Comparison of ENCODE assay signal across 12 cellular contexts in genomic region chr12:106769078-106769477, GRCh38. TPM values are rescaled to one million over a fixed set of nuclear protein-coding genes. Genes with fewer than 3 reads are reported as not detected.
DNase-seq lines count a peak whose midpoint lies in the region; ATAC-seq and TF ChIP-seq lines count a peak whose summit lies in the region.
"Had no signal": no experiment of that assay in that cellular context is flagged by ENCODE, and none has a peak within 500 bp of the region (broad histone marks: within the 10 kb centered on the region; RNA-seq: fewer than 3 reads in every experiment).

No MANE protein-coding gene starts in this region.

- DNase-seq in body of pancreas, result peak in 3 of 4 donors; percentile 38 to 65 (median 45)
- DNase-seq in iPS-NIHi7 (ENCODE audit: extremely low spot score), result peak; percentile 37
- peak; percentile 37 for DNase-seq in skeletal muscle cell (ENCODE audit: low read depth)
- no peak for DNase-seq in COR-L47 (lab: John Stamatoyannopoulos, UW)
- no peak for DNase-seq in NCI-H748 (lab: John Stamatoyannopoulos, UW; ENCODE audit: unreplicated experiment)
- DNase-seq: GOT3, KG1, NCI-H2029 treated with DMSO at 0.1 percent for 48 hours had no signal

- H3K27me3 ChIP-seq in HUES48 (ENCODE audit: control insufficient read depth, insufficient read depth, low read length), result no peaks in the 10 kb centered on the region
- H3K27me3 ChIP-seq in body of pancreas, result no peaks in the 10 kb centered on the region
- H3K27me3 ChIP-seq: adrenal gland had no signal

- 17 to 22% methylated on average over 5 of the region's 5 CpGs for WGBS in body of pancreas, 2 donors

- H3K4me3 ChIP-seq in HUES48 (ENCODE audit: low read depth, low read length), result peak overlapping the region; percentile 52
- no peak overlapping the region for H3K4me3 ChIP-seq in body of pancreas
- no peak overlapping the region for H3K4me3 ChIP-seq in skeletal muscle cell (ENCODE audit: low read depth, low read length)
- H3K4me3 ChIP-seq: adrenal gland had no signal

- H3K9me3 ChIP-seq in HUES48 (ENCODE audit: control insufficient read depth, insufficient read depth, low read length) (no peaks in the 10 kb centered on the region), body of pancreas (no peaks in the 10 kb centered on the region)
- H3K9me3 ChIP-seq: adrenal gland had no signal

- H3K9ac ChIP-seq in HUES48 (ENCODE audit: low read depth, low read length), result peak overlapping the region; percentile 57

- H3K27ac ChIP-seq in HUES48 (ENCODE audit: low read depth, low read length) (peak overlapping the region; percentile 97), body of pancreas (peak overlapping the region; percentile 59 to 95 (median 76))

- no peak for TF ChIP-seq CTCF in body of pancreas (IDR thresholded peaks at IDR 0.05)

- intact Hi-C loops in body of pancreas (cut with DNase I), result no loop called here

- peak; percentile 53 for ATAC-seq in body of pancreas
- ATAC-seq in GM21390 (IDR thresholded peaks at IDR 0.05; ENCODE audit: unreplicated experiment), result no peak
- ATAC-seq: SK-N-SH treated with all-trans-retinoic acid at 6 μM for 48 hours had no signal

- H3K36me3 ChIP-seq in HUES48 (ENCODE audit: control insufficient read depth, insufficient read depth, low read length) (no peaks in the 10 kb centered on the region), body of pancreas (replicated peaks in 1 of 2; ENCODE audit: insufficient read depth in 1 of 2, low read depth in 2 of 2) (no peaks in the 10 kb centered on the region)
- H3K36me3 ChIP-seq: adrenal gland had no signal

- H3K4me1 ChIP-seq in HUES48 (ENCODE audit: control insufficient read depth, insufficient read depth, low read length), result peaks cover 67% of the 10 kb centered on the region
- peaks cover 43% of the 10 kb centered on the region for H3K4me1 ChIP-seq in body of pancreas

- TF ChIP-seq POLR2A in body of pancreas (IDR thresholded peaks at IDR 0.05), result no peak

RNA-seq across cellular contexts. Expression of gene RIC8B, which starts 5.4 kb away (rescaled TPM):
- total RNA-seq in body of pancreas, result 10 to 100 TPM; 15.6 to 22.1 TPM

Comparison
In these comparisons a context has a peak if more than half of its experiments do, and no peak if none do; other contexts are left out.
1. DNase-seq: peak in body of pancreas (3 of 4), iPS-NIHi7 (single experiment) and skeletal muscle cell (single experiment); none in COR-L47 (single experiment) and NCI-H748 (single experiment).